Comparison of ENCODE assay signal across 9 cellular contexts in genomic region chr15:73053398-73053723, GRCh38. TPM values are rescaled to one million over a fixed set of nuclear protein-coding genes. Genes with fewer than 3 reads are reported as not detected.
DNase-seq lines count a peak whose midpoint lies in the region; ATAC-seq, FAIRE-seq and TF ChIP-seq lines count a peak whose summit lies in the region.
"Had no signal": no experiment of that assay in that cellular context is flagged by ENCODE, and none has a peak within 500 bp of the region (broad histone marks: within the 10 kb centered on the region; RNA-seq: fewer than 3 reads in every experiment).

No MANE protein-coding gene starts in this region.

- no peaks in the 10 kb centered on the region for H3K9me3 Mint-ChIP-seq in activated B cell treated with CpG ODN at 0.5 μM for 24 hours

- FAIRE-seq in small intestine (lab: Jason Lieb, UNC), result no peak
- FAIRE-seq: TTC549 had no signal

- WGBS in iPS DF 6.9 (ENCODE audit: insufficient coverage, insufficient read length), result no CpG with 5 or more reads among the region's 8 CpGs
- 0 to 4% (median 3%) methylated on average over 8 of the region's 8 CpGs for WGBS in small intestine, 3 donors

- POLR2A ChIA-PET in activated B cell treated with CpG ODN at 0.5 μM for 24 hours (lab: Charles Lee), result no interaction called here

- peaks cover 25% of the 10 kb centered on the region for H3K27me3 Mint-ChIP-seq in activated B cell treated with CpG ODN at 0.5 μM for 24 hours

- no peak for ATAC-seq in activated B cell treated with CpG ODN at 0.5 μM for 24 hours (ENCODE audit: low read depth)
- no peak for ATAC-seq in GM18868 (IDR thresholded peaks at IDR 0.05; ENCODE audit: unreplicated experiment)
- ATAC-seq in HG02884 (IDR thresholded peaks at IDR 0.05; ENCODE audit: unreplicated experiment), result no peak

- H3K27me3 ChIP-seq in H7 (ENCODE audit: control insufficient read depth, insufficient read depth, low read length) (no peaks in the 10 kb centered on the region), iPS DF 6.9 (ENCODE audit: control insufficient read depth, insufficient read depth, low read length) (no peaks in the 10 kb centered on the region), small intestine (ENCODE audit: control insufficient read depth in 2 of 2, insufficient read depth in 2 of 2, low read length in 2 of 2) (no peaks in the 10 kb centered on the region)

- intact Hi-C loops in activated B cell treated with CpG ODN at 0.5 μM for 24 hours (cut with micrococcal nuclease), result loop anchor here (5.0 kb wide), 2 partner anchors 366 to 579 kb away; partner anchors contain the start of genes BBS4, HIGD2B and NPTN

- peaks cover 9% of the 10 kb centered on the region for H3K4me1 Mint-ChIP-seq in activated B cell treated with CpG ODN at 0.5 μM for 24 hours

- H3K9me3 ChIP-seq in iPS DF 6.9 (ENCODE audit: control insufficient read depth, insufficient read depth, low read length) (no peaks in the 10 kb centered on the region), small intestine (ENCODE audit: control insufficient read depth, low read depth) (no peaks in the 10 kb centered on the region)

- no peak for TF ChIP-seq CTCF in activated B cell treated with CpG ODN at 0.5 μM for 24 hours (IDR thresholded peaks at IDR 0.05)
- no peak for TF ChIP-seq CTCF in GM13976 (IDR thresholded peaks at IDR 0.05; ENCODE audit: borderline replicate concordance, control extremely low read depth, extremely low read depth, insufficient read depth, missing control alignments)

- H3K4me3 ChIP-seq in H7 (ENCODE audit: insufficient read depth, low read depth, low read length) (peak overlapping the region; percentile 83), iPS DF 6.9 (ENCODE audit: low read length) (peak overlapping the region; percentile 83; the same call in 1 of the 2 replicates), small intestine (ENCODE audit: low read depth in 1 of 2, low read length in 2 of 2) (peak overlapping the region; percentile 91 to 98)

- H3K36me3 ChIP-seq in H7 (replicated peaks; ENCODE audit: control insufficient read depth, insufficient read depth, low read length) (no peaks in the 10 kb centered on the region), iPS DF 6.9 (ENCODE audit: control insufficient read depth, insufficient read depth, low read length) (no peaks in the 10 kb centered on the region), small intestine (ENCODE audit: control insufficient read depth in 2 of 2, insufficient read depth in 2 of 2, low read length in 2 of 2) (no peaks in the 10 kb centered on the region)

- H3K4me3 Mint-ChIP-seq in activated B cell treated with CpG ODN at 0.5 μM for 24 hours, result peak overlapping the region; percentile 81

- H3K27ac Mint-ChIP-seq in activated B cell treated with CpG ODN at 0.5 μM for 24 hours, result peak overlapping the region; percentile 15

- in situ Hi-C loops in GM13976 (cut with MboI; ENCODE audit: low sequenced_read_pairs, unreplicated experiment), result no loop called here

- CTCF ChIA-PET in activated B cell treated with CpG ODN at 0.5 μM for 24 hours (lab: Charles Lee), result no interaction called here

- H3K36me3 Mint-ChIP-seq in activated B cell treated with CpG ODN at 0.5 μM for 24 hours (ENCODE audit: low read depth), result no peaks in the 10 kb centered on the region

- no peak for DNase-seq in H7
- DNase-seq in activated B cell treated with CpG ODN at 0.5 μM for 24 hours, result no peak
- no peak for DNase-seq in iPS DF 6.9 (ENCODE audit: low read depth, low spot score)
- DNase-seq in small intestine, result peak; percentile 40
- no peak for DNase-seq in GM13976 (ENCODE audit: low spot score)
- DNase-seq in OCI-M1 (lab: John Stamatoyannopoulos, UW), result no peak

- no peak overlapping the region for H3K27ac ChIP-seq in iPS DF 6.9 (ENCODE audit: low read length)
- H3K27ac ChIP-seq in small intestine (ENCODE audit: low read depth in 1 of 2, low read length in 1 of 2), result peak overlapping the region; percentile 88 to 93

- H3K4me1 ChIP-seq in iPS DF 6.9 (ENCODE audit: control insufficient read depth, insufficient read depth, low read length), result no peaks in the 10 kb centered on the region
- peaks cover 0 to 4% of the 10 kb centered on the region in 2 donors for H3K4me1 ChIP-seq in small intestine (ENCODE audit: control insufficient read depth in 2 of 2, insufficient read depth in 1 of 2, low read depth in 1 of 2, low read length in 1 of 2)

RNA-seq across cellular contexts. Expression of gene NEO1, which starts 1.1 kb away (rescaled TPM):
- total RNA-seq in H7 (2014; rRNA removed; shearing (Covaris generic)), result 26.8 and 28.9 TPM in 2 replicates
- total RNA-seq in activated B cell treated with CpG ODN at 0.5 μM for 24 hours, result 1.0 and 2.3 TPM in 2 replicates
- polyA plus RNA-seq in small intestine, result 10 to 100 TPM in 2 of 3 donors, 1 to 10 TPM in 1; 8.4 to 28.8 (median 14.5) TPM
